8 cellular contexts compared by ENCODE assay signal in the genomic region with DNA sequence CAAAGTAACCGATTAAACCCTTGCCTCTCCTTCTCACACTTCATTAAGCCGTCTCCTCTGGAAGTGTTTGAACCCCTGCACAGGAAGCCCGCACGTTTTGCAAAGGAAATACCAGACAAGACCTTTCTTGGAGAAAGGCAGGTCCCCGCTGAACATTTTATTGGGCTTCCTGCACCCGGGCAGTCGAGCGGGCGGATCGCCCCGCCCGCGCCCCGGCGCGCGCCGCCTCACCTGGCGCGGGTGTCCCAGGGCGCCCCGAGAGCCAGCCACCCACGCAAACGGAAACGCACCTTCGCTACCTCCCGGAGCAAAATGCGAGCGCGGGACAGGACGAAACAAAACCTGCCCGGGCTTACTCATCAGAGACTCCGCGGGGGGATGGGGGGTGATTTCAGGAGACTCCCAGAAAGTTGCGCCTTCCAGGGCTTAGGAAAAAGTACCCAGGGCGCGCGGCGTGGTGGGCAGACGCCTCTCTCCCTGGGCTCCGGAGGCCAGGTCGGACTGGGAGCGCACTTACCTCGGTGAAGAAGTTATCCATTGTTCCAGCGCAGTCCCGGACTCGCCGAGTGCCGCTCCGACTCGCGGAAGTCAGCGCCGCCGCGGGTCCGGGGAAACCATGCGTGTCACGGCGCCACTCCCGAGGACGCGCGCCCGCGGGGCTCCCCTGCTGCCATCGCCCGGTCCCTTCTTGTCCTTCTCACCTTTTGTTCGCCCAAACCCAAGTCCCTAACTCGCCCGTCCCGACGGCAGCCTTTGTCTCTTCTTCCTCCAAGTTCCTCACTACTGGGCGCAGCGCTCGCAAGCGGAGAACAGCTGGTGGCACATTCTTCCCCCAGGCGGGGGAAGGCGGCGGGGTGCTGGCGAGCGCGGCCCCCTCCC. TPM values are rescaled to one million over a fixed set of nuclear protein-coding genes. Genes with fewer than 3 reads are reported as not detected.
A peak's percentile ranks its signal among the peaks of the same experiment; 100 is the strongest.
DNase-seq lines count a peak whose midpoint lies in the region; ATAC-seq, FAIRE-seq and TF ChIP-seq lines count a peak whose summit lies in the region.

No MANE protein-coding gene starts in this region.

- ATAC-seq in GM18870 (IDR thresholded peaks at IDR 0.05; ENCODE audit: unreplicated experiment), result peak; percentile 39
- peak; percentile 44 for ATAC-seq in HG03159 (IDR thresholded peaks at IDR 0.05; ENCODE audit: unreplicated experiment)

- no peak for DNase-seq in AG10803 (ENCODE audit: low read depth)
- peak; percentile 45 for DNase-seq in RCC 7860 (ENCODE audit: low spot score)
- peak; percentile 58 to 63 for DNase-seq in breast epithelium (ENCODE audit: low spot score in 2 of 2)
- peak; percentile 69 for DNase-seq in kidney tubule cell (ENCODE audit: low spot score)
- DNase-seq in stimulated activated CD4-positive, alpha-beta T cell treated with anti-CD3 and anti-CD28 coated beads, Interleukin-2, amount 100 ng/mL, for 4 hours (ENCODE audit: low read depth), result peak; percentile 27
- no peak for DNase-seq in H54 (ENCODE audit: insufficient read length, low spot score)

- no peaks in the 10 kb centered on the region for H3K27me3 ChIP-seq in breast epithelium

- peak overlapping the region; percentile 86 to 89 for H3K27ac ChIP-seq in breast epithelium

- peak overlapping the region; percentile 87 for H3K4me3 ChIP-seq in AG10803 (ENCODE audit: low read length)
- peak overlapping the region; percentile 54 to 88 (median 78) for H3K4me3 ChIP-seq in breast epithelium

- intact Hi-C loops in breast epithelium (cut with DNase I; ENCODE audit: low total_unique reads), result no loop called here

- no peaks in the 10 kb centered on the region for H3K36me3 ChIP-seq in breast epithelium

- no peak for TF ChIP-seq CTCF in AG10803 (conservative IDR thresholded peaks at IDR 0.05; ENCODE audit: low read length)
- TF ChIP-seq CTCF in breast epithelium (IDR thresholded peaks at IDR 0.05), result no peak

- no peaks in the 10 kb centered on the region for H3K9me3 ChIP-seq in breast epithelium

- H3K4me1 ChIP-seq in breast epithelium, result no peaks in the 10 kb centered on the region

- no peak for FAIRE-seq in RCC 7860 (lab: Jason Lieb, UNC)
- no peak for FAIRE-seq in H54 (lab: Jason Lieb, UNC)

- TF ChIP-seq POLR2A in breast epithelium (IDR thresholded peaks at IDR 0.05), result no peak
- TF ChIP-seq POLR2A in H54 (IDR thresholded peaks at IDR 0.05; ENCODE audit: low read depth, low read length), result no peak

RNA-seq across cellular contexts. Expression of gene MYO10, which starts 0.6 kb away (rescaled TPM):
- total RNA-seq in breast epithelium, result 10 to 100 TPM in 2 of 3 donors, 1 to 10 TPM in 1; 8.6 to 22.6 (median 21.2) TPM

Comparison
In these comparisons a context has a peak if more than half of its experiments do, and no peak if none do; other contexts are left out.
1. DNase-seq: peak in RCC 7860 (single experiment), breast epithelium (2 of 2), kidney tubule cell (single experiment) and stimulated activated CD4-positive, alpha-beta T cell treated with anti-CD3 and anti-CD28 coated beads, Interleukin-2, amount 100 ng/mL, for 4 hours (single experiment); none in AG10803 (single experiment) and H54 (single experiment).